Comparison of ENCODE assay signal across 16 cellular contexts in genomic region chr13:32259116-32259515, GRCh38. TPM values are rescaled to one million over a fixed set of nuclear protein-coding genes. Genes with fewer than 3 reads are reported as not detected.
DNase-seq lines count a peak whose midpoint lies in the region; ATAC-seq and TF ChIP-seq lines count a peak whose summit lies in the region.
"Had no signal": no experiment of that assay in that cellular context is flagged by ENCODE, and none has a peak within 500 bp of the region (broad histone marks: within the 10 kb centered on the region; RNA-seq: fewer than 3 reads in every experiment).

No MANE protein-coding gene starts in this region.

- H3K4me1 Mint-ChIP-seq in MCF 10A (ENCODE audit: insufficient read depth, unreplicated experiment) (peaks cover 29% of the 10 kb centered on the region), type B pancreatic cell (ENCODE audit: unreplicated experiment) (peaks cover 5% of the 10 kb centered on the region), osteocyte (ENCODE audit: unreplicated experiment) (peaks cover 45% of the 10 kb centered on the region)
- H3K4me1 Mint-ChIP-seq in activated naive CD4-positive, alpha-beta T cell treated with anti-CD3 and anti-CD28 coated beads, Interleukin-2, amount 10 ng/mL, durations not matched to agents 7 days and 5 days = peaks cover 8% of the 10 kb centered on the region

- H3K27ac Mint-ChIP-seq in MCF 10A (ENCODE audit: low read depth, unreplicated experiment) (no peak overlapping the region), type B pancreatic cell (no peak overlapping the region), osteocyte (ENCODE audit: unreplicated experiment) (no peak overlapping the region)
- H3K27ac Mint-ChIP-seq in activated naive CD4-positive, alpha-beta T cell treated with anti-CD3 and anti-CD28 coated beads, Interleukin-2, amount 10 ng/mL, durations not matched to agents 7 days and 5 days = no peak overlapping the region

- no peak for ATAC-seq in foreskin keratinocyte

- H3K27me3 ChIP-seq in breast epithelium (no peaks in the 10 kb centered on the region), foreskin keratinocyte (no peaks in the 10 kb centered on the region)
- H3K27me3 ChIP-seq: cardiac muscle cell, neutrophil, spleen had no signal

- H3K36me3 ChIP-seq in breast epithelium = no peaks in the 10 kb centered on the region
- H3K36me3 ChIP-seq: cardiac muscle cell had no signal

- H3K4me3 ChIP-seq in breast epithelium = no peak overlapping the region
- H3K4me3 ChIP-seq: cardiac muscle cell, SK-N-MC, spleen had no signal

- no TSS peak for BruUV-seq in MCF 10A (replicated peaks; lab: Mats Ljungman, UMichigan)

- no peak for TF ChIP-seq POLR2A in breast epithelium (IDR thresholded peaks at IDR 0.05)

- no peaks in the 10 kb centered on the region for H3K4me1 ChIP-seq in breast epithelium
- H3K4me1 ChIP-seq in foreskin keratinocyte = peaks cover 19% of the 10 kb centered on the region

- POLR2A ChIA-PET in MCF 10A (lab: Yijun Ruan, JAX) = no interaction called here

- peak; percentile 11 for DNase-seq in MCF 10A (ENCODE audit: unreplicated experiment)
- DNase-seq in breast epithelium (ENCODE audit: low spot score in 2 of 2) = no peak
- DNase-seq in foreskin keratinocyte = no peak
- no peak for DNase-seq in type B pancreatic cell (ENCODE audit: extremely low spot score, unreplicated experiment)
- no peak for DNase-seq in activated naive CD4-positive, alpha-beta T cell treated with anti-CD3 and anti-CD28 coated beads, Interleukin-2, amount 10 ng/mL, durations not matched to agents 7 days and 5 days
- DNase-seq in activated CD4-positive, alpha-beta T cell treated with anti-CD3 and anti-CD28 coated beads for 4 hours = no peak
- DNase-seq in osteocyte (ENCODE audit: extremely low spot score, unreplicated experiment) = no peak
- DNase-seq: activated CD8-positive, alpha-beta memory T cell treated with anti-CD3 and anti-CD28 coated beads for 24 hours; activated naive CD4-positive, alpha-beta T cell treated with Interleukin-2 at 50 U/mL for 16 hours; hypothalamus; NCI-H2107; spleen had no signal

- peaks cover 7% of the 10 kb centered on the region for H3K36me3 Mint-ChIP-seq in MCF 10A (ENCODE audit: insufficient read depth, unreplicated experiment)
- H3K36me3 Mint-ChIP-seq in type B pancreatic cell = peaks cover 4% of the 10 kb centered on the region
- no peaks in the 10 kb centered on the region for H3K36me3 Mint-ChIP-seq in activated naive CD4-positive, alpha-beta T cell treated with anti-CD3 and anti-CD28 coated beads, Interleukin-2, amount 10 ng/mL, durations not matched to agents 7 days and 5 days
- no peaks in the 10 kb centered on the region for H3K36me3 Mint-ChIP-seq in osteocyte (ENCODE audit: unreplicated experiment)

- TF ChIP-seq CTCF in MCF 10A (IDR thresholded peaks at IDR 0.05; ENCODE audit: unreplicated experiment) = no peak
- TF ChIP-seq CTCF in breast epithelium (IDR thresholded peaks at IDR 0.05) = no peak
- peak; percentile 17; the same call in 1 of the 2 replicates for TF ChIP-seq CTCF in VCaP (conservative IDR thresholded peaks at IDR 0.05)
- TF ChIP-seq CTCF in foreskin keratinocyte (conservative IDR thresholded peaks at IDR 0.05) = peak; percentile 17
- TF ChIP-seq CTCF in type B pancreatic cell (conservative IDR thresholded peaks at IDR 0.05) = peak; percentile 17
- TF ChIP-seq CTCF in osteocyte (IDR thresholded peaks at IDR 0.05) = no peak

- H3K4me3 Mint-ChIP-seq in MCF 10A (ENCODE audit: unreplicated experiment) = no peak overlapping the region
- no peak overlapping the region for H3K4me3 Mint-ChIP-seq in type B pancreatic cell
- H3K4me3 Mint-ChIP-seq in activated naive CD4-positive, alpha-beta T cell treated with anti-CD3 and anti-CD28 coated beads, Interleukin-2, amount 10 ng/mL, durations not matched to agents 7 days and 5 days = no peak overlapping the region
- no peak overlapping the region for H3K4me3 Mint-ChIP-seq in osteocyte (ENCODE audit: unreplicated experiment)

- CTCF ChIA-PET in MCF 10A (lab: Yijun Ruan, JAX) = interaction anchor here (0.6 kb wide), 1 partner anchor 39 kb away, joined by 4 read pairs; no protein-coding TSS in a partner anchor
- CTCF ChIA-PET in activated naive CD4-positive, alpha-beta T cell treated with anti-CD3 and anti-CD28 coated beads, Interleukin-2, amount 10 ng/mL, durations not matched to agents 7 days and 5 days (lab: Charles Lee) = no interaction called here

- intact Hi-C loops in MCF 10A (cut with micrococcal nuclease) (no loop called here), breast epithelium (cut with DNase I; ENCODE audit: low total_unique reads) (no loop called here)

- no peaks in the 10 kb centered on the region for H3K9me3 ChIP-seq in breast epithelium
- H3K9me3 ChIP-seq: neutrophil, spleen had no signal

- H3K27ac ChIP-seq in breast epithelium (peak overlapping the region in 1 of 2 donors; percentile 16), VCaP (no peak overlapping the region; the same call in 1 of the 2 replicates), foreskin keratinocyte (no peak overlapping the region)
- H3K27ac ChIP-seq: cardiac muscle cell, neutrophil, SK-N-MC, spleen had no signal

- H3K27me3 Mint-ChIP-seq in MCF 10A (ENCODE audit: insufficient read depth, unreplicated experiment) = no peaks in the 10 kb centered on the region
- no peaks in the 10 kb centered on the region for H3K27me3 Mint-ChIP-seq in type B pancreatic cell
- H3K27me3 Mint-ChIP-seq in activated naive CD4-positive, alpha-beta T cell treated with anti-CD3 and anti-CD28 coated beads, Interleukin-2, amount 10 ng/mL, durations not matched to agents 7 days and 5 days = no peaks in the 10 kb centered on the region
- no peaks in the 10 kb centered on the region for H3K27me3 Mint-ChIP-seq in osteocyte (ENCODE audit: unreplicated experiment)

- H3K9me3 Mint-ChIP-seq in MCF 10A (ENCODE audit: unreplicated experiment) (no peaks in the 10 kb centered on the region), type B pancreatic cell (no peaks in the 10 kb centered on the region), osteocyte (ENCODE audit: unreplicated experiment) (no peaks in the 10 kb centered on the region)
- no peaks in the 10 kb centered on the region for H3K9me3 Mint-ChIP-seq in activated naive CD4-positive, alpha-beta T cell treated with anti-CD3 and anti-CD28 coated beads, Interleukin-2, amount 10 ng/mL, durations not matched to agents 7 days and 5 days

RNA-seq across cellular contexts. Expression of gene ZAR1L, which starts 56.0 kb away (rescaled TPM):
- not detected in 2 replicates for total RNA-seq in MCF 10A (2022)
- not detected for total RNA-seq in breast epithelium
- total RNA-seq in foreskin keratinocyte = not detected in 2 replicates
- not detected in 2 replicates for polyA plus RNA-seq in foreskin keratinocyte
- not detected in 2 replicates for total RNA-seq in type B pancreatic cell (ENCODE audit: low replicate concordance)
- not detected in 2 replicates for total RNA-seq in osteocyte
- total RNA-seq: cardiac muscle cell, spleen had no signal
- polyA plus RNA-seq: cardiac muscle cell had no signal

RNA-seq across cellular contexts. Expression of gene BRCA2, which starts 56.2 kb away (rescaled TPM):
- total RNA-seq in MCF 10A (2022) = 7.9 and 11.9 TPM in 2 replicates
- total RNA-seq in breast epithelium = 1 to 10 TPM in 2 of 3 donors, under 1 TPM in 1; 0.98 to 3.5 (median 1.3) TPM
- 14.1 and 15.2 TPM in 2 replicates for total RNA-seq in foreskin keratinocyte
- 1.6 and 2.3 TPM in 2 replicates for polyA plus RNA-seq in foreskin keratinocyte
- 4.3 and 10.6 TPM in 2 replicates for total RNA-seq in type B pancreatic cell (ENCODE audit: low replicate concordance)
- 2.6 and 2.8 TPM in 2 replicates for total RNA-seq in osteocyte

Comparison
In these comparisons a context has a peak if more than half of its experiments do, and no peak if none do; other contexts are left out.
1. CTCF ChIP-seq: peak in VCaP (single experiment), foreskin keratinocyte (single experiment) and type B pancreatic cell (single experiment); none in MCF 10A (single experiment), breast epithelium (0 of 3) and osteocyte (single experiment).